ENCODE assay signal across 22 cellular contexts in the genomic region with DNA sequence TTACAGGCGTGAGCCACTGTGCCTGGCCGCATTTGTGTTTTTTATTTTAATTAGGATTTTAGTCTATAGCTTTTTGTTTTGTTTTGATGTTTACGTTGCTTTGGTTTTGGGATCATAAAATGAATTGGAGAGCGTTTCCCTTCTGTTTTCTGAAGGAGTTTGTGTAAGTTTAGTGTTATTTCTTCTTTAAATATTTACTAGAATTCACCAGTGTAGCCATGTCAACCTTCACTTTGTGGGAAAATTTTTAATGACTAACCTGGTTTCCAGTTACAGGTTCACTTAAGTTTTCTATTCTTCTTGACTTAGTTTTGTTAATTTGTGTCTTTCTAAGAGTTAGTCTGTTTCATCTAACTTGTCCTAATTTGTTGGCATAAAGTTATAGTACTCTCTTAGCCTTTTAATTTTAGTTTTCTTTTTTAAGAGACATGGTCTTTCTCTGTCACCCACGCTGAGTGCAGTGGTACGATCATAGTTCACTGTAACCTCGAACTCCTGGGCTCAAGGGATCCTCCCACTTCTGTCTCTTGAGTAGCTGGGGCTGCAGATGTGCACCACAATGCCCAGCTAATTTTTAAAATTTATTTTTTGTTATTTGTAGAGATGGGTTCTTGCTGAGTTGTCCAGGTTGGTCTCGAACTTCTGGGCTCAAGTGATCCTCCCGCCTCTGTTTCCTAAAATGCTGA.
DNase-seq lines count a peak whose midpoint lies in the region; ATAC-seq and TF ChIP-seq lines count a peak whose summit lies in the region.
"Had no signal": no experiment of that assay in that cellular context is flagged by ENCODE, and none has a peak within 500 bp of the region (broad histone marks: within the 10 kb centered on the region; RNA-seq: fewer than 3 reads in every experiment).

No MANE protein-coding gene starts in this region.

- TF ChIP-seq POLR2A in suprapubic skin (IDR thresholded peaks at IDR 0.05), result no peak

- H3K27me3 ChIP-seq in suprapubic skin, result no peaks in the 10 kb centered on the region

- no peak for TF ChIP-seq EP300 in suprapubic skin (IDR thresholded peaks at IDR 0.05)

- in situ Hi-C loops in Caki2 (cut with HindIII; ENCODE audit: low pct_unique_long_range_greater_than_20kb, low sequenced_read_pairs), result no loop called here

- peaks cover 83% of the 10 kb centered on the region for H3K36me3 Mint-ChIP-seq in T-helper 2 cell treated with Interferon-gamma antibody and Interleukin-4, amounts not matched to agents 5 μg/mL and 100 μg/mL, for 36 hours (ENCODE audit: low read depth)
- no peaks in the 10 kb centered on the region for H3K36me3 Mint-ChIP-seq in activated T-helper 17 cell treated with anti-CD3 and anti-CD28 coated beads, Interleukin-2, amount 50 U/mL, for 72 hours (ENCODE audit: low read depth)
- H3K36me3 Mint-ChIP-seq in natural killer cell, result peaks cover 30% of the 10 kb centered on the region

- no peak for DNase-seq in T-helper 2 cell treated with Interferon-gamma antibody and Interleukin-4, amounts not matched to agents 5 μg/mL and 100 μg/mL, for 36 hours (ENCODE audit: low spot score)
- DNase-seq in T-helper 2 cell, result no peak
- peak; percentile 57 for DNase-seq in Caki2 (ENCODE audit: low read depth)
- no peak for DNase-seq in natural killer cell
- no peak for DNase-seq in suprapubic skin (ENCODE audit: low spot score in 2 of 2)
- DNase-seq in T-helper 1 cell, result no peak
- no peak for DNase-seq in C1 segment of cervical spinal cord (lab: John Stamatoyannopoulos, UW)
- DNase-seq: activated CD4-positive, alpha-beta T cell treated with anti-CD3 and anti-CD28 coated beads for 4 hours; activated CD8-positive, alpha-beta memory T cell treated with anti-CD3 and anti-CD28 coated beads, Interleukin-2, amount 50 U/mL, for 48 hours; aorta; CD8-positive, alpha-beta memory T cell; glutamatergic neuron; left colon; NCI-H187; NCI-H526 treated with DMSO at 0.1 percent for 48 hours had no signal

- no peaks in the 10 kb centered on the region for H3K4me1 ChIP-seq in suprapubic skin

- H3K4me3 ChIP-seq in suprapubic skin, result no peak overlapping the region
- H3K4me3 ChIP-seq: K562, thoracic aorta had no signal

- intact Hi-C loops in natural killer cell (cut with micrococcal nuclease), result no loop called here

- peaks cover 14% of the 10 kb centered on the region for H3K9me3 Mint-ChIP-seq in T-helper 2 cell treated with Interferon-gamma antibody and Interleukin-4, amounts not matched to agents 5 μg/mL and 100 μg/mL, for 36 hours
- no peaks in the 10 kb centered on the region for H3K9me3 Mint-ChIP-seq in activated T-helper 17 cell treated with anti-CD3 and anti-CD28 coated beads, Interleukin-2, amount 50 U/mL, for 72 hours
- no peaks in the 10 kb centered on the region for H3K9me3 Mint-ChIP-seq in natural killer cell
- H3K9me3 Mint-ChIP-seq: CD8-positive, alpha-beta memory T cell had no signal

- no peak overlapping the region for H3K4me3 Mint-ChIP-seq in T-helper 2 cell treated with Interferon-gamma antibody and Interleukin-4, amounts not matched to agents 5 μg/mL and 100 μg/mL, for 36 hours
- H3K4me3 Mint-ChIP-seq in activated T-helper 17 cell treated with anti-CD3 and anti-CD28 coated beads, Interleukin-2, amount 50 U/mL, for 72 hours, result peak overlapping the region; percentile 28
- H3K4me3 Mint-ChIP-seq in natural killer cell, result no peak overlapping the region
- H3K4me3 Mint-ChIP-seq: nephron had no signal

- H3K27ac Mint-ChIP-seq in T-helper 2 cell treated with Interferon-gamma antibody and Interleukin-4, amounts not matched to agents 5 μg/mL and 100 μg/mL, for 36 hours, result peak overlapping the region; percentile 19
- peak overlapping the region; percentile 87 for H3K27ac Mint-ChIP-seq in activated T-helper 17 cell treated with anti-CD3 and anti-CD28 coated beads, Interleukin-2, amount 50 U/mL, for 72 hours
- H3K27ac Mint-ChIP-seq in natural killer cell, result peak overlapping the region; percentile 45 to 66

- peaks cover 94% of the 10 kb centered on the region for H3K36me3 ChIP-seq in suprapubic skin

- TF ChIP-seq CTCF in natural killer cell (IDR thresholded peaks at IDR 0.05), result no peak
- no peak for TF ChIP-seq CTCF in suprapubic skin (IDR thresholded peaks at IDR 0.05)

- no peak overlapping the region for H3K27ac ChIP-seq in suprapubic skin
- H3K27ac ChIP-seq: 22Rv1, RWPE1, thoracic aorta had no signal

- H3K4me1 Mint-ChIP-seq in T-helper 2 cell treated with Interferon-gamma antibody and Interleukin-4, amounts not matched to agents 5 μg/mL and 100 μg/mL, for 36 hours (ENCODE audit: low read depth), result peaks cover 20% of the 10 kb centered on the region
- peaks cover 52% of the 10 kb centered on the region for H3K4me1 Mint-ChIP-seq in activated T-helper 17 cell treated with anti-CD3 and anti-CD28 coated beads, Interleukin-2, amount 50 U/mL, for 72 hours
- peaks cover 35 to 50% of the 10 kb centered on the region in 2 donors for H3K4me1 Mint-ChIP-seq in natural killer cell
- H3K4me1 Mint-ChIP-seq: nephron had no signal

- no peaks in the 10 kb centered on the region for H3K9me3 ChIP-seq in suprapubic skin
- H3K9me3 ChIP-seq: thoracic aorta had no signal

- 95% methylated on average over 9 of the region's 9 CpGs for WGBS in suprapubic skin

- no peak for ATAC-seq in activated T-helper 17 cell treated with anti-CD3 and anti-CD28 coated beads, Interleukin-2, amount 50 U/mL, for 72 hours (replicated peaks)
- no peak for ATAC-seq in natural killer cell
- ATAC-seq: HCT116, K562, left colon had no signal

- H3K27me3 Mint-ChIP-seq in T-helper 2 cell treated with Interferon-gamma antibody and Interleukin-4, amounts not matched to agents 5 μg/mL and 100 μg/mL, for 36 hours (ENCODE audit: low read depth), result no peaks in the 10 kb centered on the region
- no peaks in the 10 kb centered on the region for H3K27me3 Mint-ChIP-seq in activated T-helper 17 cell treated with anti-CD3 and anti-CD28 coated beads, Interleukin-2, amount 50 U/mL, for 72 hours
- H3K27me3 Mint-ChIP-seq in natural killer cell (ENCODE audit: low read depth in 2 of 2), result no peaks in the 10 kb centered on the region
- H3K27me3 Mint-ChIP-seq: CD8-positive, alpha-beta memory T cell had no signal

Comparison
In these comparisons a context has a peak if more than half of its experiments do, and no peak if none do; other contexts are left out.
1. H3K27ac Mint-ChIP-seq: peak in every context shown above with its lines; median percentile 87 in activated T-helper 17 cell treated with anti-CD3 and anti-CD28 coated beads, Interleukin-2, amount 50 U/mL, for 72 hours; 56 in natural killer cell; 19 in T-helper 2 cell treated with Interferon-gamma antibody and Interleukin-4, amounts not matched to agents 5 μg/mL and 100 μg/mL, for 36 hours.